Comparison of ENCODE assay signal across 24 cellular contexts in the genomic region with DNA sequence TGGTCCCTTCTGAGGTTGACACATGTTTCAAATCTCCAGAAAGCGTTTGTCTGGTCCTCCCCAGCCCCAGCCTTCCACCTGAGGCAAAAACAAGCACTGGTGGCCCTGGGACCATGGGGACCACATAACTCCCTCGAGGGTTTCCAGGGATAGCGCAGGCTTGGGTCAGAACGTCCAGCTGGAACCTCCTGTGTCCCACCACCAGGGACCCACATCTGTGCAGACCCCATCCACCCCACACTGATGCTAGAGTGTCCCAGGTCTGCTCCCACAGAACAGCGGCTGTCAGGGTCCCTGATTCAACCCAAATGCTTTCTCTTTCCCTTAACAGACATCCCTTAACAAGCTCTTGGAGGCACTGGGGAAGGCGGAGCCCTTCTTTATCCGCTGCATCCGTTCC. TPM values are rescaled to one million over a fixed set of nuclear protein-coding genes. Genes with fewer than 3 reads are reported as not detected.
DNase-seq lines count a peak whose midpoint lies in the region; ATAC-seq and TF ChIP-seq lines count a peak whose summit lies in the region.
"Had no signal": no experiment of that assay in that cellular context is flagged by ENCODE, and none has a peak within 500 bp of the region (broad histone marks: within the 10 kb centered on the region; RNA-seq: fewer than 3 reads in every experiment).

No MANE protein-coding gene starts in this region.

- peaks cover 59% of the 10 kb centered on the region for H3K36me3 Mint-ChIP-seq in activated CD8-positive, alpha-beta memory T cell treated with anti-CD3 and anti-CD28 coated beads, Interleukin-2, amount 10 ng/mL, durations not matched to agents 7 days and 5 days
- peaks cover 66% of the 10 kb centered on the region for H3K36me3 Mint-ChIP-seq in CD4-positive, alpha-beta T cell (ENCODE audit: low read depth)
- peaks cover 35% of the 10 kb centered on the region for H3K36me3 Mint-ChIP-seq in activated T-helper 1 cell treated with anti-CD3 and anti-CD28 coated beads, Interleukin-12 subunit alpha, Interleukin-12 subunit beta, Interleukin-2, Interleukin-4 antibody, amounts not matched to agents 30 ng/mL and 10 ng/mL and 1 ng/mL, durations not matched to agents 14 hours and 24 hours and 36 hours (ENCODE audit: low read depth)
- no peaks in the 10 kb centered on the region for H3K36me3 Mint-ChIP-seq in natural killer cell
- peaks cover 57% of the 10 kb centered on the region for H3K36me3 Mint-ChIP-seq in CD8-positive, alpha-beta T cell

- H3K4me3 ChIP-seq in CD8-positive, alpha-beta T cell (ENCODE audit: low read depth, low read length) = no peak overlapping the region

- CTCF ChIA-PET in activated CD8-positive, alpha-beta memory T cell treated with anti-CD3 and anti-CD28 coated beads, Interleukin-2, amount 10 ng/mL, durations not matched to agents 7 days and 5 days (lab: Charles Lee) = interaction anchor here (0.9 to 3.6 kb wide), 5 partner anchors 28 to 118 kb away, joined by 3 to 26 read pairs (median 4); partner anchors contain the start of genes HAUS8 and MYO9B
- CTCF ChIA-PET in CD4-positive, alpha-beta T cell (lab: Charles Lee) = no interaction called here
- CTCF ChIA-PET in CD8-positive, alpha-beta T cell (lab: Charles Lee) = no interaction called here

- ATAC-seq in activated CD8-positive, alpha-beta memory T cell treated with anti-CD3 and anti-CD28 coated beads, Interleukin-2, amount 10 ng/mL, durations not matched to agents 7 days and 5 days = no peak
- ATAC-seq in CD4-positive, alpha-beta T cell (ENCODE audit: poor library complexity) = no peak
- ATAC-seq in natural killer cell (no peak), HG03095 (IDR thresholded peaks at IDR 0.05; ENCODE audit: unreplicated experiment) (no peak), GM21576 (IDR thresholded peaks at IDR 0.05; ENCODE audit: unreplicated experiment) (no peak)
- no peak for ATAC-seq in CD8-positive, alpha-beta T cell
- ATAC-seq: Panc1 had no signal

- no peak for TF ChIP-seq CTCF in CD4-positive, alpha-beta T cell (IDR thresholded peaks at IDR 0.05)
- no peak for TF ChIP-seq CTCF in natural killer cell (IDR thresholded peaks at IDR 0.05)
- TF ChIP-seq CTCF in CD8-positive, alpha-beta T cell (IDR thresholded peaks at IDR 0.05) = no peak

- H3K27me3 ChIP-seq in CD4-positive, alpha-beta T cell (ENCODE audit: control insufficient read depth, insufficient read depth, low read length) = no peaks in the 10 kb centered on the region
- H3K27me3 ChIP-seq in CD8-positive, alpha-beta T cell (ENCODE audit: insufficient read depth, low read length) = no peaks in the 10 kb centered on the region

- H3K27ac Mint-ChIP-seq in activated CD8-positive, alpha-beta memory T cell treated with anti-CD3 and anti-CD28 coated beads, Interleukin-2, amount 10 ng/mL, durations not matched to agents 7 days and 5 days = peak overlapping the region; percentile 74
- H3K27ac Mint-ChIP-seq in CD4-positive, alpha-beta T cell = peak overlapping the region; percentile 27
- peak overlapping the region; percentile 48 for H3K27ac Mint-ChIP-seq in activated T-helper 1 cell treated with anti-CD3 and anti-CD28 coated beads, Interleukin-12 subunit alpha, Interleukin-12 subunit beta, Interleukin-2, Interleukin-4 antibody, amounts not matched to agents 30 ng/mL and 10 ng/mL and 1 ng/mL, durations not matched to agents 14 hours and 24 hours and 36 hours
- peak overlapping the region; percentile 40 to 97 for H3K27ac Mint-ChIP-seq in natural killer cell
- no peak overlapping the region for H3K27ac Mint-ChIP-seq in CD8-positive, alpha-beta T cell

- no peak overlapping the region for H3K27ac ChIP-seq in CD4-positive, alpha-beta T cell (ENCODE audit: low read depth, low read length)
- no peak overlapping the region for H3K27ac ChIP-seq in CD8-positive, alpha-beta T cell (ENCODE audit: low read depth, low read length)
- H3K27ac ChIP-seq: KMS-11 had no signal

- peaks cover 33% of the 10 kb centered on the region for H3K36me3 ChIP-seq in CD8-positive, alpha-beta T cell (ENCODE audit: insufficient read depth, low read length)

- POLR2A ChIA-PET in CD4-positive, alpha-beta T cell (lab: Charles Lee) = interaction anchor here (4.0 kb wide), 1 partner anchor 29 kb away, joined by 36 read pairs; the partner anchor contains the start of gene USE1
- POLR2A ChIA-PET in CD8-positive, alpha-beta T cell (lab: Charles Lee) = interaction anchor here (2.3 kb wide), 1 partner anchor 30 kb away, joined by 18 read pairs; the partner anchor contains the start of gene USE1

- no peaks in the 10 kb centered on the region for H3K27me3 Mint-ChIP-seq in activated CD8-positive, alpha-beta memory T cell treated with anti-CD3 and anti-CD28 coated beads, Interleukin-2, amount 10 ng/mL, durations not matched to agents 7 days and 5 days
- H3K27me3 Mint-ChIP-seq in CD4-positive, alpha-beta T cell = no peaks in the 10 kb centered on the region
- no peaks in the 10 kb centered on the region for H3K27me3 Mint-ChIP-seq in activated T-helper 1 cell treated with anti-CD3 and anti-CD28 coated beads, Interleukin-12 subunit alpha, Interleukin-12 subunit beta, Interleukin-2, Interleukin-4 antibody, amounts not matched to agents 30 ng/mL and 10 ng/mL and 1 ng/mL, durations not matched to agents 14 hours and 24 hours and 36 hours (ENCODE audit: insufficient read depth)
- H3K27me3 Mint-ChIP-seq in natural killer cell (ENCODE audit: low read depth in 2 of 2) = no peaks in the 10 kb centered on the region
- no peaks in the 10 kb centered on the region for H3K27me3 Mint-ChIP-seq in CD8-positive, alpha-beta T cell (ENCODE audit: low read depth)

- intact Hi-C loops in CD4-positive, alpha-beta T cell (cut with DNase I, micrococcal nuclease) = loop anchor here in 1 of 2 experiments (10.0 kb wide), 1 partner anchor 61 kb away; no protein-coding TSS in a partner anchor
- intact Hi-C loops in activated T-helper 1 cell treated with anti-CD3 and anti-CD28 coated beads, Interleukin-12 subunit alpha, Interleukin-12 subunit beta, Interleukin-2, Interleukin-4 antibody, amounts not matched to agents 30 ng/mL and 10 ng/mL and 1 ng/mL, durations not matched to agents 14 hours and 24 hours and 36 hours (cut with micrococcal nuclease) = loop anchor here (2.0 kb wide), 2 partner anchors 15 to 111 kb away; partner anchors contain the start of genes HAUS8 and MYO9B
- intact Hi-C loops in natural killer cell (cut with micrococcal nuclease) = no loop called here
- intact Hi-C loops in CD8-positive, alpha-beta T cell (cut with DNase I, micrococcal nuclease) = loop anchor here in 1 of 2 experiments (2.0 to 10.0 kb wide), 2 partner anchors 61 to 111 kb away; partner anchors contain the start of genes HAUS8 and MYO9B

- DNase-seq in activated CD8-positive, alpha-beta memory T cell treated with anti-CD3 and anti-CD28 coated beads, Interleukin-2, amount 10 ng/mL, durations not matched to agents 7 days and 5 days = no peak
- no peak for DNase-seq in activated CD8-positive, alpha-beta memory T cell treated with anti-CD3 and anti-CD28 coated beads, Interleukin-2, amount 50 U/mL, for 4 hours
- DNase-seq in CD4-positive, alpha-beta T cell = no peak
- no peak for DNase-seq in activated T-helper 1 cell treated with anti-CD3 and anti-CD28 coated beads, Interleukin-12 subunit alpha, Interleukin-12 subunit beta, Interleukin-2, Interleukin-4 antibody, amounts not matched to agents 30 ng/mL and 10 ng/mL and 1 ng/mL, durations not matched to agents 14 hours and 24 hours and 36 hours (ENCODE audit: low spot score)
- no peak for DNase-seq in natural killer cell
- no peak for DNase-seq in CD8-positive, alpha-beta T cell
- DNase-seq: AML-193; COR-L47; DMS79; GOT3; HCEC 1CT; IMR-90; NCI-H1092 treated with DMSO at 0.1 percent for 48 hours; NCI-H146; NCI-H2029; NCI-H226; NCI-H510A treated with DMSO at 0.1 percent for 48 hours; NCI-H748 treated with DMSO at 0.1 percent for 48 hours; NK-92 treated with Interleukin-12 subunit alpha and Interleukin-12 subunit beta, amount 100 ng/mL, for 24 hours had no signal

- H3K4me1 Mint-ChIP-seq in activated CD8-positive, alpha-beta memory T cell treated with anti-CD3 and anti-CD28 coated beads, Interleukin-2, amount 10 ng/mL, durations not matched to agents 7 days and 5 days = peaks cover 53% of the 10 kb centered on the region
- peaks cover 19% of the 10 kb centered on the region for H3K4me1 Mint-ChIP-seq in CD4-positive, alpha-beta T cell (ENCODE audit: low read depth)
- peaks cover 20% of the 10 kb centered on the region for H3K4me1 Mint-ChIP-seq in activated T-helper 1 cell treated with anti-CD3 and anti-CD28 coated beads, Interleukin-12 subunit alpha, Interleukin-12 subunit beta, Interleukin-2, Interleukin-4 antibody, amounts not matched to agents 30 ng/mL and 10 ng/mL and 1 ng/mL, durations not matched to agents 14 hours and 24 hours and 36 hours (ENCODE audit: low read depth)
- peaks cover 26 to 30% of the 10 kb centered on the region in 2 donors for H3K4me1 Mint-ChIP-seq in natural killer cell
- H3K4me1 Mint-ChIP-seq in CD8-positive, alpha-beta T cell (ENCODE audit: low read depth) = peaks cover 32% of the 10 kb centered on the region

- H3K4me1 ChIP-seq in CD8-positive, alpha-beta T cell (ENCODE audit: insufficient read depth, low read length) = peaks cover 20% of the 10 kb centered on the region

- peak overlapping the region; percentile 56 for H3K4me3 Mint-ChIP-seq in activated CD8-positive, alpha-beta memory T cell treated with anti-CD3 and anti-CD28 coated beads, Interleukin-2, amount 10 ng/mL, durations not matched to agents 7 days and 5 days
- no peak overlapping the region for H3K4me3 Mint-ChIP-seq in CD4-positive, alpha-beta T cell
- H3K4me3 Mint-ChIP-seq in activated T-helper 1 cell treated with anti-CD3 and anti-CD28 coated beads, Interleukin-12 subunit alpha, Interleukin-12 subunit beta, Interleukin-2, Interleukin-4 antibody, amounts not matched to agents 30 ng/mL and 10 ng/mL and 1 ng/mL, durations not matched to agents 14 hours and 24 hours and 36 hours = no peak overlapping the region
- peak overlapping the region; percentile 94 for H3K4me3 Mint-ChIP-seq in natural killer cell
- no peak overlapping the region for H3K4me3 Mint-ChIP-seq in CD8-positive, alpha-beta T cell
- H3K4me3 Mint-ChIP-seq: CD14-positive monocyte had no signal

- no peaks in the 10 kb centered on the region for H3K9me3 Mint-ChIP-seq in activated CD8-positive, alpha-beta memory T cell treated with anti-CD3 and anti-CD28 coated beads, Interleukin-2, amount 10 ng/mL, durations not matched to agents 7 days and 5 days (ENCODE audit: low read depth)
- H3K9me3 Mint-ChIP-seq in CD4-positive, alpha-beta T cell = no peaks in the 10 kb centered on the region
- H3K9me3 Mint-ChIP-seq in activated T-helper 1 cell treated with anti-CD3 and anti-CD28 coated beads, Interleukin-12 subunit alpha, Interleukin-12 subunit beta, Interleukin-2, Interleukin-4 antibody, amounts not matched to agents 30 ng/mL and 10 ng/mL and 1 ng/mL, durations not matched to agents 14 hours and 24 hours and 36 hours = no peaks in the 10 kb centered on the region
- H3K9me3 Mint-ChIP-seq in natural killer cell = no peaks in the 10 kb centered on the region
- no peaks in the 10 kb centered on the region for H3K9me3 Mint-ChIP-seq in CD8-positive, alpha-beta T cell

- no peaks in the 10 kb centered on the region for H3K9me3 ChIP-seq in CD4-positive, alpha-beta T cell (ENCODE audit: control insufficient read depth, low read length)
- H3K9me3 ChIP-seq in CD8-positive, alpha-beta T cell (ENCODE audit: low read length) = no peaks in the 10 kb centered on the region

RNA-seq across cellular contexts. Expression of gene USE1, which starts 29.6 kb away (rescaled TPM):
- total RNA-seq in activated CD8-positive, alpha-beta memory T cell treated with anti-CD3 and anti-CD28 coated beads, Interleukin-2, amount 10 ng/mL, durations not matched to agents 7 days and 5 days = 10 to 100 TPM; 22.1 to 23.6 TPM
- 10 to 100 TPM; 23.1 to 24.3 TPM for total RNA-seq in CD4-positive, alpha-beta T cell
- 34.6 and 36.0 TPM in 2 replicates for total RNA-seq in activated T-helper 1 cell treated with anti-CD3 and anti-CD28 coated beads, Interleukin-12 subunit alpha, Interleukin-12 subunit beta, Interleukin-2, Interleukin-4 antibody, amounts not matched to agents 30 ng/mL and 10 ng/mL and 1 ng/mL, durations not matched to agents 14 hours and 24 hours and 36 hours
- total RNA-seq in natural killer cell = 10 to 100 TPM; 16.4 to 21.1 (median 20.9) TPM
- 10 to 100 TPM; 23.1 to 25.3 TPM for total RNA-seq in CD8-positive, alpha-beta T cell

RNA-seq across cellular contexts. Expression of gene OCEL1, which starts 40.4 kb away (rescaled TPM):
- total RNA-seq in activated CD8-positive, alpha-beta memory T cell treated with anti-CD3 and anti-CD28 coated beads, Interleukin-2, amount 10 ng/mL, durations not matched to agents 7 days and 5 days = 10 to 100 TPM; 23.3 to 27.4 TPM
- total RNA-seq in CD4-positive, alpha-beta T cell = 10 to 100 TPM; 20.5 to 22.2 TPM
- total RNA-seq in activated T-helper 1 cell treated with anti-CD3 and anti-CD28 coated beads, Interleukin-12 subunit alpha, Interleukin-12 subunit beta, Interleukin-2, Interleukin-4 antibody, amounts not matched to agents 30 ng/mL and 10 ng/mL and 1 ng/mL, durations not matched to agents 14 hours and 24 hours and 36 hours = 17.0 and 19.6 TPM in 2 replicates
- total RNA-seq in natural killer cell = 10 to 100 TPM; 28.1 to 39.1 (median 37.0) TPM
- total RNA-seq in CD8-positive, alpha-beta T cell = 10 to 100 TPM; 20.9 to 24.9 TPM

Comparison
In these comparisons a context has a peak if more than half of its experiments do, and no peak if none do; other contexts are left out.
1. H3K4me3 Mint-ChIP-seq: peak in activated CD8-positive, alpha-beta memory T cell treated with anti-CD3 and anti-CD28 coated beads, Interleukin-2, amount 10 ng/mL, durations not matched to agents 7 days and 5 days (single experiment) and natural killer cell (single experiment); none in CD4-positive, alpha-beta T cell (single experiment), activated T-helper 1 cell treated with anti-CD3 and anti-CD28 coated beads, Interleukin-12 subunit alpha, Interleukin-12 subunit beta, Interleukin-2, Interleukin-4 antibody, amounts not matched to agents 30 ng/mL and 10 ng/mL and 1 ng/mL, durations not matched to agents 14 hours and 24 hours and 36 hours (single experiment) and CD8-positive, alpha-beta T cell (single experiment).